ENCODE assay signal across 10 cellular contexts in the genomic region with DNA sequence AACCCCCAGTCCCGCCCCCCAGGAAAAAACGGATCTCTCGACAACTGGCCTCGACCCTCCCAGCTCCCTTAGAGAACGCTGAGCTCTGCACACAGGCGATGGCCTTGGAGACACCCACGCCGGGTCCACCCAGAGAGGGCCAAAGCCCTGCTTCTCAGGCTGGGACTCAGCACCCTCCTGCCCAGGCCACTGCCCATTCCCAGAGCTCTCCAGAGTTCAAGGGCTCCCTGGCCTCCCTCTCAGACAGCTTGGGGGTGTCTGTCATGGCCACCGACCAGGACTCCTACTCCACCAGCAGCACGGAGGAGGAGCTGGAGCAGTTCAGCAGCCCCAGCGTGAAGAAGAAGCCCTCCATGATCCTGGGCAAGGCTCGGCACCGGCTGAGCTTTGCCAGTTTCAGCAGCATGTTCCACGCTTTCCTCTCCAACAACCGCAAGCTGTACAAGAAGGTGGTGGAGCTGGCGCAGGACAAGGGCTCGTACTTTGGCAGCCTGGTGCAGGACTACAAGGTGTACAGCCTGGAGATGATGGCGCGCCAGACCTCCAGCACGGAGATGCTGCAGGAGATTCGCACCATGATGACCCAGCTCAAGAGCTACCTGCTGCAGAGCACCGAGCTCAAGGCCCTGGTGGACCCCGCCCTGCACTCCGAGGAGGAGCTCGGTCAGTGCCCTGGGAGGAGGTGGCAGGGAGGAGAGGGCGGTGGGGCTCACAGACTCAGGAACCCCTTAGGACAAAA.
DNase-seq lines count a peak whose midpoint lies in the region; ATAC-seq and TF ChIP-seq lines count a peak whose summit lies in the region.
"Had no signal": no experiment of that assay in that cellular context is flagged by ENCODE, and none has a peak within 500 bp of the region (broad histone marks: within the 10 kb centered on the region; RNA-seq: fewer than 3 reads in every experiment).

No MANE protein-coding gene starts in this region.

- no peak for TF ChIP-seq CTCF in GM12865 (IDR thresholded peaks at IDR 0.05; ENCODE audit: insufficient read depth, low read depth, low read length, missing control alignments)
- no peak for TF ChIP-seq CTCF in gastroesophageal sphincter (IDR thresholded peaks at IDR 0.05)
- TF ChIP-seq CTCF in A673 (conservative IDR thresholded peaks at IDR 0.05; ENCODE audit: low read depth, low read length), result no peak

- no TSS peak for BruUV-seq in A673 (replicated peaks; lab: Mats Ljungman, UMichigan)

- ATAC-seq in gastroesophageal sphincter, result no peak
- ATAC-seq: K562 had no signal

- H3K27me3 ChIP-seq in gastroesophageal sphincter (no peaks in the 10 kb centered on the region), skeletal muscle tissue (ENCODE audit: control insufficient read depth in 3 of 3, insufficient read depth in 3 of 3, low read length in 3 of 3) (no peaks in the 10 kb centered on the region), A673 (replicated peaks; ENCODE audit: insufficient read depth, low read depth, low read length, poor library complexity) (no peaks in the 10 kb centered on the region)

- peak overlapping the region in 1 of 3 donors; percentile 33 for H3K9ac ChIP-seq in skeletal muscle tissue (ENCODE audit: low read depth in 1 of 3, low read length in 3 of 3)

- DNase-seq in GM12865 (ENCODE audit: low read depth) (peak; percentile 30), A673 (ENCODE audit: low spot score) (no peak), NCI-H2196 treated with DMSO at 0.1 percent for 48 hours (lab: John Stamatoyannopoulos, UW; ENCODE audit: unreplicated experiment) (no peak), T1000 (lab: John Stamatoyannopoulos, UW) (no peak), AG20443 (ENCODE audit: low spot score) (no peak)
- DNase-seq in activated CD4-positive, alpha-beta T cell treated with anti-CD3 and anti-CD28 coated beads, Interleukin-2, amount 50 U/mL, for 1 hour, result peak; percentile 15
- DNase-seq: NCI-H524 treated with DMSO at 0.1 percent for 48 hours had no signal

- H3K9me3 ChIP-seq in gastroesophageal sphincter (no peaks in the 10 kb centered on the region), skeletal muscle tissue (ENCODE audit: control insufficient read depth in 3 of 3, low read length in 3 of 3) (no peaks in the 10 kb centered on the region), A673 (ENCODE audit: low read depth, low read length, poor library complexity, severe bottlenecking) (no peaks in the 10 kb centered on the region)

- no peak for TF ChIP-seq POLR2A in gastroesophageal sphincter (IDR thresholded peaks at IDR 0.05)

- POLR2A ChIA-PET in A673 (lab: Charles Lee; ENCODE audit: low non-redundant PET), result no interaction called here

- H3K4me3 ChIP-seq in GM12865 (ENCODE audit: low read depth, low read length) (peak overlapping the region; percentile 65), gastroesophageal sphincter (peak overlapping the region in 1 of 2 donors; percentile 41), skeletal muscle tissue (ENCODE audit: low read length in 3 of 3) (peak overlapping the region in 2 of 3 donors; percentile 29 to 51), A673 (ENCODE audit: low read depth, low read length, poor library complexity, severe bottlenecking) (no peak overlapping the region)
- H3K4me3 ChIP-seq: K562 had no signal

- TF ChIP-seq EP300 in gastroesophageal sphincter (IDR thresholded peaks at IDR 0.05), result no peak

- intact Hi-C loops in A673 (cut with micrococcal nuclease; ENCODE audit: unreplicated experiment), result no loop called here

- H3K27ac ChIP-seq in gastroesophageal sphincter, result peak overlapping the region in 3 of 4 donors; percentile 87 to 95 (median 94)
- H3K27ac ChIP-seq in skeletal muscle tissue (ENCODE audit: low read depth, low read length), result peak overlapping the region; percentile 36
- H3K27ac ChIP-seq in A673 (ENCODE audit: low read depth, low read length, poor library complexity, severe bottlenecking), result no peak overlapping the region

- peaks cover 0 to 33% of the 10 kb centered on the region in 2 donors for H3K36me3 ChIP-seq in gastroesophageal sphincter
- peaks cover 0 to 8% (median 5%) of the 10 kb centered on the region in 3 donors for H3K36me3 ChIP-seq in skeletal muscle tissue (ENCODE audit: control insufficient read depth in 3 of 3, insufficient read depth in 3 of 3, low read length in 3 of 3)
- H3K36me3 ChIP-seq in A673 (ENCODE audit: insufficient read depth, low read length, poor library complexity, severe bottlenecking), result no peaks in the 10 kb centered on the region

- 84 to 100% methylated on average over 5 of the region's 26 CpGs for WGBS in gastroesophageal sphincter (ENCODE audit: low coverage in 1 of 2), 2 donors

- CTCF ChIA-PET in A673 (lab: Charles Lee), result no interaction called here

- H3K4me1 ChIP-seq in gastroesophageal sphincter, result peaks cover 0 to 51% (median 10%) of the 10 kb centered on the region in 3 donors
- peaks cover 0 to 30% (median 8%) of the 10 kb centered on the region in 3 donors for H3K4me1 ChIP-seq in skeletal muscle tissue (ENCODE audit: control insufficient read depth in 3 of 3, insufficient read depth in 3 of 3, low read length in 3 of 3)
- no peaks in the 10 kb centered on the region for H3K4me1 ChIP-seq in A673 (ENCODE audit: insufficient read depth, low read length, poor library complexity, severe bottlenecking)

Comparison
In these comparisons a context has a peak if more than half of its experiments do, and no peak if none do; other contexts are left out.
1. DNase-seq: peak in GM12865 (single experiment) and activated CD4-positive, alpha-beta T cell treated with anti-CD3 and anti-CD28 coated beads, Interleukin-2, amount 50 U/mL, for 1 hour (single experiment); none in A673 (single experiment), NCI-H2196 treated with DMSO at 0.1 percent for 48 hours (single experiment), T1000 (single experiment) and AG20443 (single experiment).